In genomic region chr1:160707171-160708109, GRCh38 we compare ENCODE assay signal across 13 cellular contexts. TPM values are rescaled to one million over a fixed set of nuclear protein-coding genes. Genes with fewer than 3 reads are reported as not detected.
DNase-seq lines count a peak whose midpoint lies in the region; ATAC-seq and TF ChIP-seq lines count a peak whose summit lies in the region.
"Had no signal": no experiment of that assay in that cellular context is flagged by ENCODE, and none has a peak within 500 bp of the region (broad histone marks: within the 10 kb centered on the region; RNA-seq: fewer than 3 reads in every experiment).

No MANE protein-coding gene starts in this region.

- no peaks in the 10 kb centered on the region for H3K4me1 ChIP-seq in thoracic aorta (ENCODE audit: control insufficient read depth in 1 of 2, low read depth in 2 of 2)
- H3K4me1 ChIP-seq: foreskin keratinocyte had no signal

- CTCF ChIA-PET in activated CD8-positive, alpha-beta memory T cell treated with anti-CD3 and anti-CD28 coated beads, Interleukin-2, amount 10 ng/mL, durations not matched to agents 7 days and 5 days (lab: Charles Lee), result interaction anchor here (0.7 to 4.5 kb wide), 19 partner anchors 8 to 283 kb away, joined by 3 to 61 read pairs (median 6); partner anchors contain the start of gene SLAMF1

- no peak overlapping the region for H3K4me3 Mint-ChIP-seq in activated CD8-positive, alpha-beta memory T cell treated with anti-CD3 and anti-CD28 coated beads, Interleukin-2, amount 10 ng/mL, durations not matched to agents 7 days and 5 days
- no peak overlapping the region for H3K4me3 Mint-ChIP-seq in mesothelial cell of epicardium

- TF ChIP-seq CTCF in thoracic aorta (IDR thresholded peaks at IDR 0.05), result no peak
- TF ChIP-seq CTCF in mesothelial cell of epicardium (IDR thresholded peaks at IDR 0.05; ENCODE audit: unreplicated experiment), result no peak

- peak; percentile 69 for DNase-seq in activated CD8-positive, alpha-beta memory T cell treated with anti-CD3 and anti-CD28 coated beads, Interleukin-2, amount 10 ng/mL, durations not matched to agents 7 days and 5 days
- DNase-seq in activated CD8-positive, alpha-beta memory T cell treated with anti-CD3 and anti-CD28 coated beads for 24 hours, result no peak
- DNase-seq in Kasumi-1 (lab: John Stamatoyannopoulos, UW) (peak; percentile 37 to 46), thoracic aorta (ENCODE audit: low spot score) (no peak), C1 segment of cervical spinal cord (lab: John Stamatoyannopoulos, UW) (no peak), mesothelial cell of epicardium (ENCODE audit: low spot score in 2 of 2, unreplicated experiment in 2 of 2) (no peak)
- peak; percentile 44 for DNase-seq in central memory CD4-positive, alpha-beta T cell
- DNase-seq in stimulated activated CD4-positive, alpha-beta T cell treated with anti-CD3 and anti-CD28 coated beads, Interleukin-15, amount 100 ng/mL, for 24 hours, result no peak
- DNase-seq: foreskin keratinocyte, NCI-H524, occipital lobe, SW 1271 had no signal

- no peaks in the 10 kb centered on the region for H3K36me3 ChIP-seq in thoracic aorta

- H3K9me3 Mint-ChIP-seq in activated CD8-positive, alpha-beta memory T cell treated with anti-CD3 and anti-CD28 coated beads, Interleukin-2, amount 10 ng/mL, durations not matched to agents 7 days and 5 days (ENCODE audit: low read depth), result no peaks in the 10 kb centered on the region
- no peaks in the 10 kb centered on the region for H3K9me3 Mint-ChIP-seq in mesothelial cell of epicardium

- H3K27me3 ChIP-seq in thoracic aorta (replicated peaks; ENCODE audit: insufficient read depth), result no peaks in the 10 kb centered on the region

- peaks cover 46% of the 10 kb centered on the region for H3K4me1 Mint-ChIP-seq in activated CD8-positive, alpha-beta memory T cell treated with anti-CD3 and anti-CD28 coated beads, Interleukin-2, amount 10 ng/mL, durations not matched to agents 7 days and 5 days
- peaks cover 8% of the 10 kb centered on the region for H3K4me1 Mint-ChIP-seq in mesothelial cell of epicardium

- H3K36me3 Mint-ChIP-seq in activated CD8-positive, alpha-beta memory T cell treated with anti-CD3 and anti-CD28 coated beads, Interleukin-2, amount 10 ng/mL, durations not matched to agents 7 days and 5 days, result peaks cover 40% of the 10 kb centered on the region
- no peaks in the 10 kb centered on the region for H3K36me3 Mint-ChIP-seq in mesothelial cell of epicardium

- ATAC-seq in activated CD8-positive, alpha-beta memory T cell treated with anti-CD3 and anti-CD28 coated beads, Interleukin-2, amount 10 ng/mL, durations not matched to agents 7 days and 5 days, result peak; percentile 48
- ATAC-seq in thoracic aorta (ENCODE audit: insufficient number of reproducible peaks, low FRiP score, low read depth), result no peak
- ATAC-seq: foreskin keratinocyte had no signal

- H3K27ac ChIP-seq in thoracic aorta, result no peak overlapping the region
- H3K27ac ChIP-seq: foreskin keratinocyte had no signal

- H3K27ac Mint-ChIP-seq in activated CD8-positive, alpha-beta memory T cell treated with anti-CD3 and anti-CD28 coated beads, Interleukin-2, amount 10 ng/mL, durations not matched to agents 7 days and 5 days, result no peak overlapping the region
- H3K27ac Mint-ChIP-seq in mesothelial cell of epicardium, result no peak overlapping the region

- no peaks in the 10 kb centered on the region for H3K27me3 Mint-ChIP-seq in activated CD8-positive, alpha-beta memory T cell treated with anti-CD3 and anti-CD28 coated beads, Interleukin-2, amount 10 ng/mL, durations not matched to agents 7 days and 5 days
- H3K27me3 Mint-ChIP-seq in mesothelial cell of epicardium (ENCODE audit: low read depth), result no peaks in the 10 kb centered on the region

- H3K9me3 ChIP-seq in thoracic aorta, result no peaks in the 10 kb centered on the region

- peak overlapping the region; percentile 38 for H3K4me3 ChIP-seq in thoracic aorta

RNA-seq across cellular contexts. Expression of gene CD48, which starts 4.2 kb away (rescaled TPM):
- 100 to 1,000 TPM; 304 to 332 TPM for total RNA-seq in activated CD8-positive, alpha-beta memory T cell treated with anti-CD3 and anti-CD28 coated beads, Interleukin-2, amount 10 ng/mL, durations not matched to agents 7 days and 5 days
- total RNA-seq in thoracic aorta (1 to 10 TPM; 9.0 to 9.9 TPM), mesothelial cell of epicardium (0.31 to 0.57 TPM (median 0.56 TPM) in 3 replicates)
- total RNA-seq: foreskin keratinocyte, kidney epithelial cell had no signal

RNA-seq across cellular contexts. Expression of gene SLAMF7, which starts 31.6 kb away (rescaled TPM):
- total RNA-seq in activated CD8-positive, alpha-beta memory T cell treated with anti-CD3 and anti-CD28 coated beads, Interleukin-2, amount 10 ng/mL, durations not matched to agents 7 days and 5 days, result 100 to 1,000 TPM; 107 to 126 TPM
- 1 to 10 TPM in 1 of 2 donors, under 1 TPM in 1; 0.71 to 2.7 TPM for total RNA-seq in thoracic aorta
- not detected in 3 replicates for total RNA-seq in mesothelial cell of epicardium
- total RNA-seq: occipital lobe had no signal

Comparison
In these comparisons a context has a peak if more than half of its experiments do, and no peak if none do; other contexts are left out.
1. DNase-seq: peak in activated CD8-positive, alpha-beta memory T cell treated with anti-CD3 and anti-CD28 coated beads, Interleukin-2, amount 10 ng/mL, durations not matched to agents 7 days and 5 days (single experiment), Kasumi-1 (2 of 2) and central memory CD4-positive, alpha-beta T cell (single experiment); none in activated CD8-positive, alpha-beta memory T cell treated with anti-CD3 and anti-CD28 coated beads for 24 hours (single experiment), thoracic aorta (single experiment), C1 segment of cervical spinal cord (0 of 14), stimulated activated CD4-positive, alpha-beta T cell treated with anti-CD3 and anti-CD28 coated beads, Interleukin-15, amount 100 ng/mL, for 24 hours (single experiment) and mesothelial cell of epicardium (0 of 2).
2. RNA of gene CD48, which starts 4.2 kb away (total RNA-seq): 304 to 332 TPM in activated CD8-positive, alpha-beta memory T cell treated with anti-CD3 and anti-CD28 coated beads, Interleukin-2, amount 10 ng/mL, durations not matched to agents 7 days and 5 days; 9.0 to 9.9 TPM in thoracic aorta and 0.31 to 0.57 TPM in mesothelial cell of epicardium; every median in the first group is over 10 times any median in the second.
3. RNA of gene SLAMF7, which starts 31.6 kb away (total RNA-seq): 107 to 126 TPM in activated CD8-positive, alpha-beta memory T cell treated with anti-CD3 and anti-CD28 coated beads, Interleukin-2, amount 10 ng/mL, durations not matched to agents 7 days and 5 days; 0.71 to 2.7 TPM in thoracic aorta and not detected in mesothelial cell of epicardium; every median in the first group is over 10 times any median in the second.